In the genomic region with DNA sequence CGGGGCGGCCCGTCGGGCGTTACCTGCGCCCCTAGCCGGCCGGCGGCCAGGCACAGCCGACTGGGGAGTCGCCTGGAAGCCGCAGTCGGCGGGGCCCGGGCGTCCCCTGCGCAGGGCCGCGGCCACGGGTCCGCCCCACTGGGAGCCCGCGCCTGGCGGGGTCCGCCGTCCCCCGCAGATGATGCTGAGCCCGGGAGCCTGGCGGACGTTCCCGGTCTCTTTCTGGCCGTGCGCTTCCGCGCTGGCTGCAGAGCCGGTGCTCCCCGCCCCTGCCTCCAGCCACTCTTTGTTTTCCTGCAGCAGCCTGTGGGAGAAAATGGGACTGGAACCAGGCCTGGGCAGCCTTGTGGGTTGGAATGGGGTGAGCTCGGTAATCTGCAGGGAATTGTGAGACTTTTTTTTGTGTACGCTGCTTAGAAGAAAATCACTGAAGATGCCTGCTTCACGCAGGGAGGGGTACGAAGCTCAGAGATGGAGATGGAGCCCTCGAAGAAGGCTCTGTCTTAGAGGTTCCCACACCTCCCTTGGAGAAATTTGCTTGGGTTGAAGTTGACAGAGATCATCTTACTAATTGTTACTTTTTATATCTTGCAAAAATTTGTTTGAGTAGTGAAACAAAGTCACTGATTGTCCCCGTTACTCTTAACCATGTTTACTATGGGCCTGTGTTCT, we compare ENCODE assay signal across 1 cellular context.
TF ChIP-seq lines count a peak whose summit lies in the region.

No MANE protein-coding gene starts in this region.

TF ChIP-seq in HEK293, 187 proteins besides CTCF, POLR2A, EP300 and RAD21 (continued from another document):
- TF ChIP-seq ZBTB17 (tag by site-specific recombination; IDR thresholded peaks at IDR 0.05): peak; percentile 88
- 0 out of 2 replicates have a peak, but pooled peaks have one; percentile 44 for TF ChIP-seq ZNF596 (tag by site-specific recombination; IDR thresholded peaks at IDR 0.05)
- no peak for TF ChIP-seq KLF1 (tag by site-specific recombination; IDR thresholded peaks at IDR 0.05)
- TF ChIP-seq ZNF610 (tag by site-specific recombination; IDR thresholded peaks at IDR 0.05; ENCODE audit: borderline replicate concordance): no peak; the same call in 1 of the 2 replicates
- no peak for TF ChIP-seq ZSCAN23 (tag by site-specific recombination; IDR thresholded peaks at IDR 0.05)
- TF ChIP-seq, protein P1, sequence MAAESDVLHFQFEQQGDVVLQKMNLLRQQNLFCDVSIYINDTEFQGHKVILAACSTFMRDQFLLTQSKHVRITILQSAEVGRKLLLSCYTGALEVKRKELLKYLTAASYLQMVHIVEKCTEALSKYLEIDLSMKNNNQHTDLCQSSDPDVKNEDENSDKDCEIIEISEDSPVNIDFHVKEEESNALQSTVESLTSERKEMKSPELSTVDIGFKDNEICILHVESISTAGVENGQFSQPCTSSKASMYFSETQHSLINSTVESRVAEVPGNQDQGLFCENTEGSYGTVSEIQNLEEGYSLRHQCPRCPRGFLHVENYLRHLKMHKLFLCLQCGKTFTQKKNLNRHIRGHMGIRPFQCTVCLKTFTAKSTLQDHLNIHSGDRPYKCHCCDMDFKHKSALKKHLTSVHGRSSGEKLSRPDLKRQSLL (tag by site-specific recombination; IDR thresholded peaks at IDR 0.05): peak; percentile 91
- no peak for TF ChIP-seq MEIS1 (CRISPR knock-in tag; IDR thresholded peaks at IDR 0.05; ENCODE audit: borderline replicate concordance)
- no peak for TF ChIP-seq KLF10 (tag by site-specific recombination; IDR thresholded peaks at IDR 0.05)
- TF ChIP-seq AEBP2 (tag by site-specific recombination; IDR thresholded peaks at IDR 0.05; ENCODE audit: borderline replicate concordance): no peak
- TF ChIP-seq KLF8 (tag by site-specific recombination; IDR thresholded peaks at IDR 0.05): no peak
- TF ChIP-seq ZNF701 (tag by site-specific recombination; IDR thresholded peaks at IDR 0.05): no peak
- no peak for TF ChIP-seq MZF1 (tag by site-specific recombination; IDR thresholded peaks at IDR 0.05; ENCODE audit: borderline replicate concordance)
- no peak for TF ChIP-seq ZNF10 (tag by site-specific recombination; IDR thresholded peaks at IDR 0.05)
- no peak for TF ChIP-seq ZNF24 (tag by site-specific recombination; IDR thresholded peaks at IDR 0.05)
- peak; percentile 74 for TF ChIP-seq ZBTB20 (tag by site-specific recombination; IDR thresholded peaks at IDR 0.05)
- TF ChIP-seq KLF7 (tag by site-specific recombination; IDR thresholded peaks at IDR 0.05; ENCODE audit: borderline replicate concordance): no peak
- TF ChIP-seq ZBTB44 (tag by site-specific recombination; IDR thresholded peaks at IDR 0.05): no peak
- TF ChIP-seq ZNF830 (tag by site-specific recombination; IDR thresholded peaks at IDR 0.05; ENCODE audit: low read depth): no peak
- no peak for TF ChIP-seq ZNF747 (tag by site-specific recombination; IDR thresholded peaks at IDR 0.05)
- TF ChIP-seq REPIN1 (tag by site-specific recombination; IDR thresholded peaks at IDR 0.05; ENCODE audit: low read depth): no peak
- peak; percentile 16; the same call in 1 of the 2 replicates for TF ChIP-seq ZNF600 (tag by site-specific recombination; IDR thresholded peaks at IDR 0.05)
- TF ChIP-seq, protein P2, sequence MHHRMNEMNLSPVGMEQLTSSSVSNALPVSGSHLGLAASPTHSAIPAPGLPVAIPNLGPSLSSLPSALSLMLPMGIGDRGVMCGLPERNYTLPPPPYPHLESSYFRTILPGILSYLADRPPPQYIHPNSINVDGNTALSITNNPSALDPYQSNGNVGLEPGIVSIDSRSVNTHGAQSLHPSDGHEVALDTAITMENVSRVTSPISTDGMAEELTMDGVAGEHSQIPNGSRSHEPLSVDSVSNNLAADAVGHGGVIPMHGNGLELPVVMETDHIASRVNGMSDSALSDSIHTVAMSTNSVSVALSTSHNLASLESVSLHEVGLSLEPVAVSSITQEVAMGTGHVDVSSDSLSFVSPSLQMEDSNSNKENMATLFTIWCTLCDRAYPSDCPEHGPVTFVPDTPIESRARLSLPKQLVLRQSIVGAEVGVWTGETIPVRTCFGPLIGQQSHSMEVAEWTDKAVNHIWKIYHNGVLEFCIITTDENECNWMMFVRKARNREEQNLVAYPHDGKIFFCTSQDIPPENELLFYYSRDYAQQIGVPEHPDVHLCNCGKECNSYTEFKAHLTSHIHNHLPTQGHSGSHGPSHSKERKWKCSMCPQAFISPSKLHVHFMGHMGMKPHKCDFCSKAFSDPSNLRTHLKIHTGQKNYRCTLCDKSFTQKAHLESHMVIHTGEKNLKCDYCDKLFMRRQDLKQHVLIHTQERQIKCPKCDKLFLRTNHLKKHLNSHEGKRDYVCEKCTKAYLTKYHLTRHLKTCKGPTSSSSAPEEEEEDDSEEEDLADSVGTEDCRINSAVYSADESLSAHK (tag by site-specific recombination; IDR thresholded peaks at IDR 0.05): no peak
- TF ChIP-seq ZSCAN30 (tag by site-specific recombination; IDR thresholded peaks at IDR 0.05): peak; percentile 2; the same call in 1 of the 2 replicates
- no peak for TF ChIP-seq ZNF544 (tag by site-specific recombination; IDR thresholded peaks at IDR 0.05)
- no peak for TF ChIP-seq ZNF677 (tag by site-specific recombination; IDR thresholded peaks at IDR 0.05)
- TF ChIP-seq, protein P3, sequence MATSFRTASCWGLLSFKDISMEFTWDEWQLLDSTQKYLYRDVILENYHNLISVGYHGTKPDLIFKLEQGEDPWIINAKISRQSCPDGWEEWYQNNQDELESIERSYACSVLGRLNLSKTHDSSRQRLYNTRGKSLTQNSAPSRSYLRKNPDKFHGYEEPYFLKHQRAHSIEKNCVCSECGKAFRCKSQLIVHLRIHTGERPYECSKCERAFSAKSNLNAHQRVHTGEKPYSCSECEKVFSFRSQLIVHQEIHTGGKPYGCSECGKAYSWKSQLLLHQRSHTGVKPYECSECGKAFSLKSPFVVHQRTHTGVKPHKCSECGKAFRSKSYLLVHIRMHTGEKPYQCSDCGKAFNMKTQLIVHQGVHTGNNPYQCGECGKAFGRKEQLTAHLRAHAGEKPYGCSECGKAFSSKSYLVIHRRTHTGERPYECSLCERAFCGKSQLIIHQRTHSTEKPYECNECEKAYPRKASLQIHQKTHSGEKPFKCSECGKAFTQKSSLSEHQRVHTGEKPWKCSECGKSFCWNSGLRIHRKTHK (tag by site-specific recombination; IDR thresholded peaks at IDR 0.05): no peak
- TF ChIP-seq SP2 (tag by site-specific recombination; IDR thresholded peaks at IDR 0.05): peak; percentile 8
- no peak for TF ChIP-seq ZNF558 (tag by site-specific recombination; IDR thresholded peaks at IDR 0.05)
- no peak for TF ChIP-seq ZNF391 (tag by site-specific recombination; IDR thresholded peaks at IDR 0.05; ENCODE audit: borderline replicate concordance, low read depth)
- TF ChIP-seq PRDM1 (tag by site-specific recombination; IDR thresholded peaks at IDR 0.05): 0 out of 2 replicates have a peak, but pooled peaks have one; percentile 4
- TF ChIP-seq ZNF112 (tag by site-specific recombination; IDR thresholded peaks at IDR 0.05): no peak
TF ChIP-seq in HEK293: peak in this region for 8.
